Comparison of ENCODE assay signal across 24 cellular contexts in the genomic region with DNA sequence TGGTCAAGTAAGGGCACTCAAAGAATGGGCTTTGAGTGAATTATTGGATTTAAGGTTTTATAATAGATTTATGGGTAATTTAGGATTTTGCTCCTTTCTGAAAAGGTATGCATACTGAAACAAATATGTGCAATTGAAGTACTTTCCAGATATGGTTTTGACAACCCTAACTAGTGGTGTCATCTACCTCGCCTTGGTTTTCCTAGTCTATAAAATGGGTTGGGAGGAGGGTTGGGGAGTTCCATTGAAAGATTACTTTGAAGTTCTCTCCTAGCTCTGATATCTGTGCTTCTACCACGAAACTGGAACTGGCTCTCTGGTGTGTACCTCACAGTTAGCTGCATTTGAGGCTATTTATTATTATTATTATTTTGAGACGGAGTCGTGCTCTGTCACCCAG. TPM values are rescaled to one million over a fixed set of nuclear protein-coding genes. Genes with fewer than 3 reads are reported as not detected.
DNase-seq lines count a peak whose midpoint lies in the region; ATAC-seq and TF ChIP-seq lines count a peak whose summit lies in the region.
"Had no signal": no experiment of that assay in that cellular context is flagged by ENCODE, and none has a peak within 500 bp of the region (broad histone marks: within the 10 kb centered on the region; RNA-seq: fewer than 3 reads in every experiment).

No MANE protein-coding gene starts in this region.

- H3K4me1 Mint-ChIP-seq in activated naive CD8-positive, alpha-beta T cell (ENCODE audit: low read depth), result peaks cover 19% of the 10 kb centered on the region
- peaks cover 13% of the 10 kb centered on the region for H3K4me1 Mint-ChIP-seq in activated naive CD8-positive, alpha-beta T cell treated with anti-CD3 and anti-CD28 coated beads, Interleukin-2, amount 50 U/mL, for 24 hours
- peaks cover 5% of the 10 kb centered on the region for H3K4me1 Mint-ChIP-seq in activated T-helper 2 cell treated with anti-CD3 and anti-CD28 coated beads, Interferon-gamma antibody, Interleukin-2, Interleukin-4, amounts not matched to agents 10 μg/mL and 5 μg/mL and 100 μg/mL, durations not matched to agents 14 hours and 24 hours and 36 hours (ENCODE audit: low read depth)
- peaks cover 17 to 19% of the 10 kb centered on the region in 2 donors for H3K4me1 Mint-ChIP-seq in immature natural killer cell

- intact Hi-C loops in activated T-helper 2 cell treated with anti-CD3 and anti-CD28 coated beads, Interferon-gamma antibody, Interleukin-2, Interleukin-4, amounts not matched to agents 10 μg/mL and 5 μg/mL and 100 μg/mL, durations not matched to agents 14 hours and 24 hours and 36 hours (cut with micrococcal nuclease), result no loop called here
- intact Hi-C loops in ascending aorta (cut with DNase I), result no loop called here

- no peaks in the 10 kb centered on the region for H3K36me3 Mint-ChIP-seq in activated naive CD8-positive, alpha-beta T cell
- no peaks in the 10 kb centered on the region for H3K36me3 Mint-ChIP-seq in activated naive CD8-positive, alpha-beta T cell treated with anti-CD3 and anti-CD28 coated beads, Interleukin-2, amount 50 U/mL, for 24 hours (ENCODE audit: low read depth)
- H3K36me3 Mint-ChIP-seq in activated T-helper 2 cell treated with anti-CD3 and anti-CD28 coated beads, Interferon-gamma antibody, Interleukin-2, Interleukin-4, amounts not matched to agents 10 μg/mL and 5 μg/mL and 100 μg/mL, durations not matched to agents 14 hours and 24 hours and 36 hours (ENCODE audit: low read depth), result peaks cover 4% of the 10 kb centered on the region
- H3K36me3 Mint-ChIP-seq in immature natural killer cell, result peaks cover 0 to 3% (median 3%) of the 10 kb centered on the region in 3 donors

- H3K4me3 Mint-ChIP-seq in activated naive CD8-positive, alpha-beta T cell, result peak overlapping the region; percentile 90
- H3K4me3 Mint-ChIP-seq in activated naive CD8-positive, alpha-beta T cell treated with anti-CD3 and anti-CD28 coated beads, Interleukin-2, amount 50 U/mL, for 24 hours, result no peak overlapping the region
- H3K4me3 Mint-ChIP-seq in activated T-helper 2 cell treated with anti-CD3 and anti-CD28 coated beads, Interferon-gamma antibody, Interleukin-2, Interleukin-4, amounts not matched to agents 10 μg/mL and 5 μg/mL and 100 μg/mL, durations not matched to agents 14 hours and 24 hours and 36 hours (ENCODE audit: low read depth), result peak overlapping the region; percentile 81
- peak overlapping the region; percentile 80 to 94 (median 85) for H3K4me3 Mint-ChIP-seq in immature natural killer cell

- TF ChIP-seq CTCF in ascending aorta (IDR thresholded peaks at IDR 0.05), result no peak

- no peaks in the 10 kb centered on the region for H3K36me3 ChIP-seq in ascending aorta
- H3K36me3 ChIP-seq: adrenal gland, cardiac muscle cell, upper lobe of left lung had no signal

- no peak overlapping the region for H3K27ac ChIP-seq in ascending aorta
- H3K27ac ChIP-seq: cardiac muscle cell, KMS-11, upper lobe of left lung had no signal

- no peak overlapping the region for H3K27ac Mint-ChIP-seq in activated naive CD8-positive, alpha-beta T cell
- H3K27ac Mint-ChIP-seq in activated naive CD8-positive, alpha-beta T cell treated with anti-CD3 and anti-CD28 coated beads, Interleukin-2, amount 50 U/mL, for 24 hours, result no peak overlapping the region
- H3K27ac Mint-ChIP-seq in activated T-helper 2 cell treated with anti-CD3 and anti-CD28 coated beads, Interferon-gamma antibody, Interleukin-2, Interleukin-4, amounts not matched to agents 10 μg/mL and 5 μg/mL and 100 μg/mL, durations not matched to agents 14 hours and 24 hours and 36 hours, result no peak overlapping the region
- H3K27ac Mint-ChIP-seq in immature natural killer cell, result no peak overlapping the region
- H3K27ac Mint-ChIP-seq: activated CD8-positive, alpha-beta memory T cell treated with anti-CD3 and anti-CD28 coated beads, Interleukin-2, amount 10 ng/mL, durations not matched to agents 7 days and 5 days had no signal

- H3K4me1 ChIP-seq in ascending aorta, result peaks cover 3 to 6% of the 10 kb centered on the region in 2 donors

- H3K9me3 Mint-ChIP-seq in activated naive CD8-positive, alpha-beta T cell (ENCODE audit: low read depth), result no peaks in the 10 kb centered on the region
- H3K9me3 Mint-ChIP-seq in activated naive CD8-positive, alpha-beta T cell treated with anti-CD3 and anti-CD28 coated beads, Interleukin-2, amount 50 U/mL, for 24 hours, result no peaks in the 10 kb centered on the region
- no peaks in the 10 kb centered on the region for H3K9me3 Mint-ChIP-seq in activated T-helper 2 cell treated with anti-CD3 and anti-CD28 coated beads, Interferon-gamma antibody, Interleukin-2, Interleukin-4, amounts not matched to agents 10 μg/mL and 5 μg/mL and 100 μg/mL, durations not matched to agents 14 hours and 24 hours and 36 hours
- H3K9me3 Mint-ChIP-seq in immature natural killer cell, result peaks cover 0 to 6% (median 0%) of the 10 kb centered on the region in 6 donors

- H3K9me3 ChIP-seq in ascending aorta, result no peaks in the 10 kb centered on the region
- H3K9me3 ChIP-seq: adrenal gland; BLaER1 treated with 17β-estradiol and CSF1 and Interleukin-3, amounts not matched to agents 10 nM and 100 nM; upper lobe of left lung had no signal

- no peak overlapping the region for H3K4me3 ChIP-seq in ascending aorta

- peaks cover 5% of the 10 kb centered on the region for H3K27me3 ChIP-seq in ascending aorta
- H3K27me3 ChIP-seq: adrenal gland had no signal

- peaks cover 37% of the 10 kb centered on the region for H3K27me3 Mint-ChIP-seq in activated naive CD8-positive, alpha-beta T cell
- H3K27me3 Mint-ChIP-seq in activated naive CD8-positive, alpha-beta T cell treated with anti-CD3 and anti-CD28 coated beads, Interleukin-2, amount 50 U/mL, for 24 hours, result peaks cover 71% of the 10 kb centered on the region
- H3K27me3 Mint-ChIP-seq in activated T-helper 2 cell treated with anti-CD3 and anti-CD28 coated beads, Interferon-gamma antibody, Interleukin-2, Interleukin-4, amounts not matched to agents 10 μg/mL and 5 μg/mL and 100 μg/mL, durations not matched to agents 14 hours and 24 hours and 36 hours (ENCODE audit: low read depth), result peaks cover 72% of the 10 kb centered on the region
- H3K27me3 Mint-ChIP-seq in immature natural killer cell (ENCODE audit: low read depth in 3 of 3), result peaks cover 23 to 45% (median 28%) of the 10 kb centered on the region in 3 donors

- no peak for DNase-seq in activated naive CD8-positive, alpha-beta T cell treated with anti-CD3 and anti-CD28 coated beads, Interleukin-2, amount 50 U/mL, for 24 hours
- DNase-seq in activated T-helper 2 cell treated with anti-CD3 and anti-CD28 coated beads, Interferon-gamma antibody, Interleukin-2, Interleukin-4, amounts not matched to agents 10 μg/mL and 5 μg/mL and 100 μg/mL, durations not matched to agents 14 hours and 24 hours and 36 hours (ENCODE audit: low spot score), result no peak
- DNase-seq in immature natural killer cell (no peak), ascending aorta (ENCODE audit: low spot score in 2 of 2) (no peak)
- DNase-seq in stimulated activated naive CD8-positive, alpha-beta T cell treated with anti-CD3 and anti-CD28 coated beads, Interleukin-15, Interleukin-2, amounts not matched to agents 100 U/mL and 50 U/mL, for 24 hours, result no peak
- DNase-seq in effector CD4-positive, alpha-beta T cell, result no peak
- no peak for DNase-seq in activated CD4-positive, alpha-beta T cell treated with anti-CD3 and anti-CD28 coated beads, Interleukin-2, amount 50 U/mL, for 48 hours
- DNase-seq: activated CD4-positive, alpha-beta T cell treated with anti-CD3 and anti-CD28 coated beads for 36 hours; activated CD8-positive, alpha-beta memory T cell treated with anti-CD3 and anti-CD28 coated beads, Interleukin-2, amount 10 ng/mL, durations not matched to agents 7 days and 5 days; DMS 273 treated with DMSO at 0.1 percent for 48 hours; foreskin melanocyte; NCI-H187 treated with DMSO at 0.1 percent for 48 hours; NCI-H226; NCI-H774; OCI-M1; Right ventricle myocardium superior; stimulated activated CD4-positive, alpha-beta T cell treated with anti-CD3 and anti-CD28 coated beads, Interleukin-2, amount 100 ng/mL, for 24 hours; stimulated activated naive CD4-positive, alpha-beta T cell treated with Interleukin-2 at 50 U/mL for 16 hours; upper lobe of left lung had no signal

- ATAC-seq in activated naive CD8-positive, alpha-beta T cell treated with anti-CD3 and anti-CD28 coated beads, Interleukin-2, amount 50 U/mL, for 24 hours, result no peak
- ATAC-seq in stimulated activated naive CD8-positive, alpha-beta T cell treated with anti-CD3 and anti-CD28 coated beads, Interleukin-15, Interleukin-2, amounts not matched to agents 100 U/mL and 50 U/mL, for 24 hours, result no peak
- ATAC-seq: activated CD8-positive, alpha-beta memory T cell treated with anti-CD3 and anti-CD28 coated beads, Interleukin-2, amount 10 ng/mL, durations not matched to agents 7 days and 5 days had no signal

RNA-seq across cellular contexts. Expression of a gene that starts 0.4 kb away (rescaled TPM):
- total RNA-seq in activated T-helper 2 cell treated with anti-CD3 and anti-CD28 coated beads, Interferon-gamma antibody, Interleukin-2, Interleukin-4, amounts not matched to agents 10 μg/mL and 5 μg/mL and 100 μg/mL, durations not matched to agents 14 hours and 24 hours and 36 hours, result 0.73 and 0.99 TPM in 2 replicates
- not detected for polyA plus RNA-seq in immature natural killer cell
- total RNA-seq in ascending aorta, result 3.2 TPM

RNA-seq across cellular contexts. Expression of a gene that starts 51.8 kb away (rescaled TPM):
- total RNA-seq in activated T-helper 2 cell treated with anti-CD3 and anti-CD28 coated beads, Interferon-gamma antibody, Interleukin-2, Interleukin-4, amounts not matched to agents 10 μg/mL and 5 μg/mL and 100 μg/mL, durations not matched to agents 14 hours and 24 hours and 36 hours, result 16.5 and 18.4 TPM in 2 replicates
- 10 to 100 TPM in 2 of 3 donors, 1 to 10 TPM in 1; 8.6 to 24.6 (median 16.0) TPM for polyA plus RNA-seq in immature natural killer cell
- 87.0 TPM for total RNA-seq in ascending aorta
